1 cellular context compared by ENCODE assay signal in the genomic region with DNA sequence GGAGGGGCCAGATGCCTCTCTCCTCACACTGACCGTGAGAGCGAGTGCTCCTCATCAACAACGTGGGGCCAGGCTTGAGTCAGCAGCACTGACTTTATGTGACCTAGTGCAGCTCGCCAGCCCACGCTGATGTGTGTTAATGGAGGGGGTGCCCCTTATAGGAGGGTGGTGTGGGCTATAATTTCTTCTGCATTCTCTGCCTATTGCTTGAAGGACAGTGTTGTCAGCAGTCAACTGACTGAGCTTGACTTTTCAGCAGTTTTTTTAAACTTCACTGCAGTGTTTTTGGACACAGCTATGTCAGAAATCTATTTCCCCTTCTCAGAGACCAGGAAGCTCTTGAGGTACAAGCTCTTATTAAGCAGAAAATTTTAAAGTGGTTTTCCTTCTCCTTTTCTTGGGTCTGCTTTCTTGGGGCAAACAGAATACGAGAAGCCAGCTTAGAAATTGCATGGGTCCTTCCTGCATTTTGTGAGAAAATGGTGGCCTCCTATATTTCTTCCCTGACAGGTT.
TF ChIP-seq lines count a peak whose summit lies in the region.

No MANE protein-coding gene starts in this region.

TF ChIP-seq in HepG2, 621 proteins besides CTCF, POLR2A, EP300 and RAD21:
- no peak for TF ChIP-seq SATB2 (CRISPR knock-in tag; IDR thresholded peaks at IDR 0.05)
- TF ChIP-seq ZFY (CRISPR knock-in tag; IDR thresholded peaks at IDR 0.05): no peak
- TF ChIP-seq TCF7L2 (IDR thresholded peaks at IDR 0.05; ENCODE audit: low read depth, low read length): no peak
- TF ChIP-seq, protein P1, sequence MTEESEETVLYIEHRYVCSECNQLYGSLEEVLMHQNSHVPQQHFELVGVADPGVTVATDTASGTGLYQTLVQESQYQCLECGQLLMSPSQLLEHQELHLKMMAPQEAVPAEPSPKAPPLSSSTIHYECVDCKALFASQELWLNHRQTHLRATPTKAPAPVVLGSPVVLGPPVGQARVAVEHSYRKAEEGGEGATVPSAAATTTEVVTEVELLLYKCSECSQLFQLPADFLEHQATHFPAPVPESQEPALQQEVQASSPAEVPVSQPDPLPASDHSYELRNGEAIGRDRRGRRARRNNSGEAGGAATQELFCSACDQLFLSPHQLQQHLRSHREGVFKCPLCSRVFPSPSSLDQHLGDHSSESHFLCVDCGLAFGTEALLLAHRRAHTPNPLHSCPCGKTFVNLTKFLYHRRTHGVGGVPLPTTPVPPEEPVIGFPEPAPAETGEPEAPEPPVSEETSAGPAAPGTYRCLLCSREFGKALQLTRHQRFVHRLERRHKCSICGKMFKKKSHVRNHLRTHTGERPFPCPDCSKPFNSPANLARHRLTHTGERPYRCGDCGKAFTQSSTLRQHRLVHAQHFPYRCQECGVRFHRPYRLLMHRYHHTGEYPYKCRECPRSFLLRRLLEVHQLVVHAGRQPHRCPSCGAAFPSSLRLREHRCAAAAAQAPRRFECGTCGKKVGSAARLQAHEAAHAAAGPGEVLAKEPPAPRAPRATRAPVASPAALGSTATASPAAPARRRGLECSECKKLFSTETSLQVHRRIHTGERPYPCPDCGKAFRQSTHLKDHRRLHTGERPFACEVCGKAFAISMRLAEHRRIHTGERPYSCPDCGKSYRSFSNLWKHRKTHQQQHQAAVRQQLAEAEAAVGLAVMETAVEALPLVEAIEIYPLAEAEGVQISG (CRISPR knock-in tag; IDR thresholded peaks at IDR 0.05): no peak
- no peak for TF ChIP-seq MIER2 (CRISPR knock-in tag; IDR thresholded peaks at IDR 0.05)
- TF ChIP-seq ZNF597 (CRISPR knock-in tag; IDR thresholded peaks at IDR 0.05): no peak
- no peak for TF ChIP-seq TBL1XR1 (IDR thresholded peaks at IDR 0.05; ENCODE audit: borderline replicate concordance, low read length, partially characterized antibody)
- no peak for TF ChIP-seq MAZ (IDR thresholded peaks at IDR 0.05; ENCODE audit: borderline replicate concordance, low read depth, low read length)
- no peak for TF ChIP-seq MAZ (CRISPR knock-in tag; IDR thresholded peaks at IDR 0.05; ENCODE audit: low read depth)
- no peak for TF ChIP-seq TEAD2 (CRISPR knock-in tag; IDR thresholded peaks at IDR 0.05)
- no peak for TF ChIP-seq MAFF (IDR thresholded peaks at IDR 0.05; ENCODE audit: low read depth, low read length)
- no peak for TF ChIP-seq ZNF788 (CRISPR knock-in tag; IDR thresholded peaks at IDR 0.05; ENCODE audit: borderline replicate concordance)
- TF ChIP-seq ZNF784 (CRISPR knock-in tag; IDR thresholded peaks at IDR 0.05; ENCODE audit: borderline replicate concordance): no peak
- no peak for TF ChIP-seq RAD51 (IDR thresholded peaks at IDR 0.05; ENCODE audit: borderline replicate concordance)
- TF ChIP-seq, protein P2, sequence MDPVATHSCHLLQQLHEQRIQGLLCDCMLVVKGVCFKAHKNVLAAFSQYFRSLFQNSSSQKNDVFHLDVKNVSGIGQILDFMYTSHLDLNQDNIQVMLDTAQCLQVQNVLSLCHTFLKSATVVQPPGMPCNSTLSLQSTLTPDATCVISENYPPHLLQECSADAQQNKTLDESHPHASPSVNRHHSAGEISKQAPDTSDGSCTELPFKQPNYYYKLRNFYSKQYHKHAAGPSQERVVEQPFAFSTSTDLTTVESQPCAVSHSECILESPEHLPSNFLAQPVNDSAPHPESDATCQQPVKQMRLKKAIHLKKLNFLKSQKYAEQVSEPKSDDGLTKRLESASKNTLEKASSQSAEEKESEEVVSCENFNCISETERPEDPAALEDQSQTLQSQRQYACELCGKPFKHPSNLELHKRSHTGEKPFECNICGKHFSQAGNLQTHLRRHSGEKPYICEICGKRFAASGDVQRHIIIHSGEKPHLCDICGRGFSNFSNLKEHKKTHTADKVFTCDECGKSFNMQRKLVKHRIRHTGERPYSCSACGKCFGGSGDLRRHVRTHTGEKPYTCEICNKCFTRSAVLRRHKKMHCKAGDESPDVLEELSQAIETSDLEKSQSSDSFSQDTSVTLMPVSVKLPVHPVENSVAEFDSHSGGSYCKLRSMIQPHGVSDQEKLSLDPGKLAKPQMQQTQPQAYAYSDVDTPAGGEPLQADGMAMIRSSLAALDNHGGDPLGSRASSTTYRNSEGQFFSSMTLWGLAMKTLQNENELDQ (CRISPR knock-in tag; IDR thresholded peaks at IDR 0.05; ENCODE audit: borderline replicate concordance): no peak
- TF ChIP-seq YY1 (IDR thresholded peaks at IDR 0.05; ENCODE audit: insufficient read depth, insufficient replicate concordance, low read depth, low read length): no peak
- no peak for TF ChIP-seq ZSCAN12 (CRISPR knock-in tag; IDR thresholded peaks at IDR 0.05)
- no peak for TF ChIP-seq ZBTB1 (CRISPR knock-in tag; IDR thresholded peaks at IDR 0.05; ENCODE audit: borderline replicate concordance)
- TF ChIP-seq SMAD9 (CRISPR knock-in tag; IDR thresholded peaks at IDR 0.05): no peak
- TF ChIP-seq MTA3 (CRISPR knock-in tag; IDR thresholded peaks at IDR 0.05): no peak
